In the genomic region with DNA sequence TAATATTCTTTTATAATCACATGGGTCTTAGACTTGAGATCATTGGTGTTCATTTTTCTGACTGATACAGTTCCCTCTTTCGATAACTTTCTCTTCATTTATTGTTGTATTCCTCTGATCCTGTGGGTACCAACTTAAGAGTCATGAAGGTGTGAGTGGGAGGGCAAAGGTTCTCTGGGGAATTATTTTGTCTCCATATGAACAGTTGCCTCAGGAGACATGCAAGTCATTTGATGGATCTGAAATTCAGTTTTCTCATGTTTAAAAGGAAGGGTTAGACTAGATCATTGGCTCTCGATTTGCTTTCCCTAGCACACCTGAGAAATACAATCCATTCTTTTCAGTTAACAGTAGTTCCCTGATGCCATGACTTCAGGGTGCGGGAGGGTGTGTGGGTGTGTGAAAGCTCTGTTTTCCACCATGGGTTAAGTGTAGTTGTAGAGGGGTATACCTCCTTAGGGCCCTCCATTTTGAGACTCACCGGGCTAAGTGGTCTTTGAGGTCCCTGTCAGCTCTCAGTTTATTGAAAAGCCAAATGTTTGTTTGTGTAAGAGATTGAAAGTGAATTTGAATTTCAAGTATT, we compare ENCODE assay signal across 8 cellular contexts. TPM values are rescaled to one million over a fixed set of nuclear protein-coding genes. Genes with fewer than 3 reads are reported as not detected.
A peak's percentile ranks its signal among the peaks of the same experiment; 100 is the strongest.
DNase-seq lines count a peak whose midpoint lies in the region; TF ChIP-seq lines count a peak whose summit lies in the region.

No MANE protein-coding gene starts in this region.

- TF ChIP-seq POLR2A in erythroblast (IDR thresholded peaks at IDR 0.05; ENCODE audit: low read length) = no peak

- no peaks in the 10 kb centered on the region for H3K27me3 ChIP-seq in adipocyte (replicated peaks; ENCODE audit: control insufficient read depth, insufficient read depth, low read length)

- DNase-seq in adipocyte (ENCODE audit: low read depth) = no peak
- no peak for DNase-seq in mesothelial cell of epicardium (ENCODE audit: low spot score in 2 of 2, unreplicated experiment in 2 of 2)
- no peak for DNase-seq in NCI-H2107 (lab: John Stamatoyannopoulos, UW)
- DNase-seq in erythroblast (lab: John Stamatoyannopoulos, UW) = no peak
- no peak for DNase-seq in GM13976 (ENCODE audit: low spot score)
- no peak for DNase-seq in middle frontal gyrus (ENCODE audit: extremely low spot score, low spot score)

- in situ Hi-C loops in GM13976 (cut with MboI; ENCODE audit: low sequenced_read_pairs, unreplicated experiment) = no loop called here

- peaks cover 20% of the 10 kb centered on the region for H3K4me1 Mint-ChIP-seq in mesothelial cell of epicardium

- CTCF ChIA-PET in HEK293 (lab: Yijun Ruan, JAX) = interaction anchor here (0.6 to 2.3 kb wide), 5 partner anchors 11 to 66 kb away, joined by 3 to 14 read pairs (median 3); no protein-coding TSS in a partner anchor

- H3K9ac ChIP-seq in adipocyte (ENCODE audit: low read length) = peak overlapping the region; percentile 76

- POLR2A ChIA-PET in HEK293 (lab: Yijun Ruan, JAX) = interaction anchor here (0.7 to 1.6 kb wide), 3 partner anchors 10 to 146 kb away, joined by 3 to 5 read pairs (median 4); a partner anchor contains a TSS

- H3K36me3 ChIP-seq in HEK293 (ENCODE audit: control insufficient read depth in 2 of 2, insufficient read depth in 1 of 2, low read length in 2 of 2) (peaks cover 0 to 5% of the 10 kb centered on the region in 2 experiments; a peak in 2 of 3 replicates), adipocyte (ENCODE audit: control insufficient read depth, insufficient read depth, low read length, severe bottlenecking) (no peaks in the 10 kb centered on the region)

- H3K27ac Mint-ChIP-seq in mesothelial cell of epicardium = peak overlapping the region; percentile 94

- TF ChIP-seq CTCF in 22Rv1 (IDR thresholded peaks at IDR 0.05) (no peak), HEK293 (tag by site-specific recombination; IDR thresholded peaks at IDR 0.05) (no peak), mesothelial cell of epicardium (IDR thresholded peaks at IDR 0.05; ENCODE audit: unreplicated experiment) (no peak), GM13976 (IDR thresholded peaks at IDR 0.05; ENCODE audit: borderline replicate concordance, control extremely low read depth, extremely low read depth, insufficient read depth, missing control alignments) (no peak)

- H3K27me3 Mint-ChIP-seq in mesothelial cell of epicardium (ENCODE audit: low read depth) = no peaks in the 10 kb centered on the region

- H3K27ac ChIP-seq in 22Rv1 = peak overlapping the region; percentile 77
- H3K27ac ChIP-seq in HEK293 (ENCODE audit: extremely low read depth, low read depth, low read length) = no peak overlapping the region

- H3K9me3 Mint-ChIP-seq in mesothelial cell of epicardium = no peaks in the 10 kb centered on the region

- H3K36me3 Mint-ChIP-seq in mesothelial cell of epicardium = peaks cover 5% of the 10 kb centered on the region

- H3K4me3 ChIP-seq in HEK293 (ENCODE audit: low read depth, low read length) (no peak overlapping the region; the same call in 1 of the 2 replicates), adipocyte (ENCODE audit: low read length) (peak overlapping the region; percentile 80)

- peak overlapping the region; percentile 84 for H3K4me3 Mint-ChIP-seq in mesothelial cell of epicardium

- H3K9me3 ChIP-seq in HEK293 (ENCODE audit: control insufficient read depth, insufficient read depth, low read depth, low read length) = no peaks in the 10 kb centered on the region
- H3K9me3 ChIP-seq in adipocyte (ENCODE audit: control insufficient read depth, low read length) = no peaks in the 10 kb centered on the region

- no peaks in the 10 kb centered on the region for H3K4me1 ChIP-seq in HEK293 (ENCODE audit: control insufficient read depth, insufficient read depth, low read length)
- peaks cover 15% of the 10 kb centered on the region for H3K4me1 ChIP-seq in adipocyte (ENCODE audit: control insufficient read depth, insufficient read depth, low read length)

TF ChIP-seq in HEK293, 187 proteins besides CTCF, POLR2A, EP300 and RAD21:
- TF ChIP-seq EGR2 (tag by site-specific recombination; IDR thresholded peaks at IDR 0.05; ENCODE audit: low read depth) (0 out of 2 replicates have a peak, but pooled peaks have one; percentile 26), ZFHX2 (tag by site-specific recombination; conservative IDR thresholded peaks at IDR 0.05) (peak; percentile 59), SP7 (tag by site-specific recombination; IDR thresholded peaks at IDR 0.05) (no peak), ZNF791 (tag by site-specific recombination; IDR thresholded peaks at IDR 0.05) (no peak), ZNF155 (tag by site-specific recombination; IDR thresholded peaks at IDR 0.05) (no peak), ZBTB1 (tag by site-specific recombination; IDR thresholded peaks at IDR 0.05) (no peak), ZFP41 (tag by site-specific recombination; IDR thresholded peaks at IDR 0.05; ENCODE audit: borderline replicate concordance) (no peak), ZNF571 (tag by site-specific recombination; IDR thresholded peaks at IDR 0.05) (no peak), HOXC10 (CRISPR knock-in tag; IDR thresholded peaks at IDR 0.05) (no peak), ZNF501 (tag by site-specific recombination; IDR thresholded peaks at IDR 0.05) (no peak)
- TF ChIP-seq, protein P1, sequence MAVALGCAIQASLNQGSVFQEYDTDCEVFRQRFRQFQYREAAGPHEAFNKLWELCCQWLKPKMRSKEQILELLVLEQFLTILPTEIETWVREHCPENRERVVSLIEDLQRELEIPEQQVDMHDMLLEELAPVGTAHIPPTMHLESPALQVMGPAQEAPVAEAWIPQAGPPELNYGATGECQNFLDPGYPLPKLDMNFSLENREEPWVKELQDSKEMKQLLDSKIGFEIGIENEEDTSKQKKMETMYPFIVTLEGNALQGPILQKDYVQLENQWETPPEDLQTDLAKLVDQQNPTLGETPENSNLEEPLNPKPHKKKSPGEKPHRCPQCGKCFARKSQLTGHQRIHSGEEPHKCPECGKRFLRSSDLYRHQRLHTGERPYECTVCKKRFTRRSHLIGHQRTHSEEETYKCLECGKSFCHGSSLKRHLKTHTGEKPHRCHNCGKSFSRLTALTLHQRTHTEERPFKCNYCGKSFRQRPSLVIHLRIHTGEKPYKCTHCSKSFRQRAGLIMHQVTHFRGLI (tag by site-specific recombination; IDR thresholded peaks at IDR 0.05) = no peak
- TF ChIP-seq, protein P2, sequence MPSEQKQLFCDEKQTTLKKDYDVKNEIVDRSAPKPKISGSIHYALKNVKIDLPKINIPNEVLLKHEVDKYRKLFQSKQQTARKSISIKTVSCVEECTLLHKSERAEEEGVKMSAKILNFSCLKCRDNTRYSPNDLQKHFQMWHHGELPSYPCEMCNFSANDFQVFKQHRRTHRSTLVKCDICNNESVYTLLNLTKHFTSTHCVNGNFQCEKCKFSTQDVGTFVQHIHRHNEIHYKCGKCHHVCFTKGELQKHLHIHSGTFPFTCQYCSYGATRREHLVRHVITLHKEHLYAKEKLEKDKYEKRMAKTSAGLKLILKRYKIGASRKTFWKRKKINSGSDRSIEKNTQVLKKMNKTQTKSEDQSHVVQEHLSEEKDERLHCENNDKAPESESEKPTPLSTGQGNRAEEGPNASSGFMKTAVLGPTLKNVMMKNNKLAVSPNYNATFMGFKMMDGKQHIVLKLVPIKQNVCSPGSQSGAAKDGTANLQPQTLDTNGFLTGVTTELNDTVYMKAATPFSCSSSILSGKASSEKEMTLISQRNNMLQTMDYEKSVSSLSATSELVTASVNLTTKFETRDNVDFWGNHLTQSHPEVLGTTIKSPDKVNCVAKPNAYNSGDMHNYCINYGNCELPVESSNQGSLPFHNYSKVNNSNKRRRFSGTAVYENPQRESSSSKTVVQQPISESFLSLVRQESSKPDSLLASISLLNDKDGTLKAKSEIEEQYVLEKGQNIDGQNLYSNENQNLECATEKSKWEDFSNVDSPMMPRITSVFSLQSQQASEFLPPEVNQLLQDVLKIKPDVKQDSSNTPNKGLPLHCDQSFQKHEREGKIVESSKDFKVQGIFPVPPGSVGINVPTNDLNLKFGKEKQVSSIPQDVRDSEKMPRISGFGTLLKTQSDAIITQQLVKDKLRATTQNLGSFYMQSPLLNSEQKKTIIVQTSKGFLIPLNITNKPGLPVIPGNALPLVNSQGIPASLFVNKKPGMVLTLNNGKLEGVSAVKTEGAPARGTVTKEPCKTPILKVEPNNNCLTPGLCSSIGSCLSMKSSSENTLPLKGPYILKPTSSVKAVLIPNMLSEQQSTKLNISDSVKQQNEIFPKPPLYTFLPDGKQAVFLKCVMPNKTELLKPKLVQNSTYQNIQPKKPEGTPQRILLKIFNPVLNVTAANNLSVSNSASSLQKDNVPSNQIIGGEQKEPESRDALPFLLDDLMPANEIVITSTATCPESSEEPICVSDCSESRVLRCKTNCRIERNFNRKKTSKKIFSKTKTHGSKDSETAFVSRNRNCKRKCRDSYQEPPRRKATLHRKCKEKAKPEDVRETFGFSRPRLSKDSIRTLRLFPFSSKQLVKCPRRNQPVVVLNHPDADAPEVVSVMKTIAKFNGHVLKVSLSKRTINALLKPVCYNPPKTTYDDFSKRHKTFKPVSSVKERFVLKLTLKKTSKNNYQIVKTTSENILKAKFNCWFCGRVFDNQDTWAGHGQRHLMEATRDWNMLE (tag by site-specific recombination; conservative IDR thresholded peaks at IDR 0.05; ENCODE audit: low read depth) = no peak
- TF ChIP-seq, protein P3, sequence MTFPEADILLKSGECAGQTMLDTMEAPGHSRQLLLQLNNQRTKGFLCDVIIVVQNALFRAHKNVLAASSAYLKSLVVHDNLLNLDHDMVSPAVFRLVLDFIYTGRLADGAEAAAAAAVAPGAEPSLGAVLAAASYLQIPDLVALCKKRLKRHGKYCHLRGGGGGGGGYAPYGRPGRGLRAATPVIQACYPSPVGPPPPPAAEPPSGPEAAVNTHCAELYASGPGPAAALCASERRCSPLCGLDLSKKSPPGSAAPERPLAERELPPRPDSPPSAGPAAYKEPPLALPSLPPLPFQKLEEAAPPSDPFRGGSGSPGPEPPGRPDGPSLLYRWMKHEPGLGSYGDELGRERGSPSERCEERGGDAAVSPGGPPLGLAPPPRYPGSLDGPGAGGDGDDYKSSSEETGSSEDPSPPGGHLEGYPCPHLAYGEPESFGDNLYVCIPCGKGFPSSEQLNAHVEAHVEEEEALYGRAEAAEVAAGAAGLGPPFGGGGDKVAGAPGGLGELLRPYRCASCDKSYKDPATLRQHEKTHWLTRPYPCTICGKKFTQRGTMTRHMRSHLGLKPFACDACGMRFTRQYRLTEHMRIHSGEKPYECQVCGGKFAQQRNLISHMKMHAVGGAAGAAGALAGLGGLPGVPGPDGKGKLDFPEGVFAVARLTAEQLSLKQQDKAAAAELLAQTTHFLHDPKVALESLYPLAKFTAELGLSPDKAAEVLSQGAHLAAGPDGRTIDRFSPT (tag by site-specific recombination; IDR thresholded peaks at IDR 0.05) = no peak

RNA-seq across cellular contexts. Expression of a gene that starts 47.8 kb away (rescaled TPM):
- total RNA-seq in mesothelial cell of epicardium = 23.3 to 26.1 TPM (median 23.8 TPM) in 3 replicates
